ENCODE assay signal across 19 cellular contexts in genomic region chr3:115823083-115823482, GRCh38.
"Had no signal": no experiment of that assay in that cellular context is flagged by ENCODE, and none has a peak within 500 bp of the region (broad histone marks: within the 10 kb centered on the region; RNA-seq: fewer than 3 reads in every experiment).

No MANE protein-coding gene starts in this region.

- H3K27ac Mint-ChIP-seq: activated CD4-positive, alpha-beta T cell treated with anti-CD3 and anti-CD28 coated beads, Interleukin-2, amount 10 ng/mL, durations not matched to agents 7 days and 5 days; activated naive CD4-positive, alpha-beta T cell treated with anti-CD3 and anti-CD28 coated beads, Interleukin-2, amount 50 U/mL, for 24 hours; activated T-helper 2 cell treated with anti-CD3 and anti-CD28 coated beads, Interferon-gamma antibody, Interleukin-2, Interleukin-4, amounts not matched to agents 10 μg/mL and 5 μg/mL and 100 μg/mL, durations not matched to agents 14 hours and 24 hours and 36 hours had no signal

- H3K27me3 ChIP-seq: body of pancreas, colonic mucosa, esophagus squamous epithelium, stomach, testis, upper lobe of left lung had no signal

- H3K4me1 ChIP-seq: body of pancreas, colonic mucosa, stomach, testis had no signal

- H3K36me3 Mint-ChIP-seq: activated naive CD4-positive, alpha-beta T cell treated with anti-CD3 and anti-CD28 coated beads, Interleukin-2, amount 50 U/mL, for 24 hours had no signal

- H3K9me3 Mint-ChIP-seq: activated CD4-positive, alpha-beta T cell treated with anti-CD3 and anti-CD28 coated beads, Interleukin-2, amount 10 ng/mL, durations not matched to agents 7 days and 5 days; activated naive CD4-positive, alpha-beta T cell treated with anti-CD3 and anti-CD28 coated beads, Interleukin-2, amount 50 U/mL, for 24 hours; activated T-helper 2 cell treated with anti-CD3 and anti-CD28 coated beads, Interferon-gamma antibody, Interleukin-2, Interleukin-4, amounts not matched to agents 10 μg/mL and 5 μg/mL and 100 μg/mL, durations not matched to agents 14 hours and 24 hours and 36 hours; nephron progenitor cell had no signal

- H3K4me3 Mint-ChIP-seq: activated CD4-positive, alpha-beta T cell treated with anti-CD3 and anti-CD28 coated beads, Interleukin-2, amount 10 ng/mL, durations not matched to agents 7 days and 5 days; activated naive CD4-positive, alpha-beta T cell treated with anti-CD3 and anti-CD28 coated beads, Interleukin-2, amount 50 U/mL, for 24 hours; nephron progenitor cell had no signal

- H3K4me3 ChIP-seq: body of pancreas, colonic mucosa, esophagus squamous epithelium, stomach, testis, upper lobe of left lung had no signal

- H3K36me3 ChIP-seq: colonic mucosa, esophagus squamous epithelium, stomach, upper lobe of left lung had no signal

- H3K9me3 ChIP-seq: body of pancreas, colonic mucosa, esophagus squamous epithelium, stomach, testis, upper lobe of left lung had no signal

- H3K4me1 Mint-ChIP-seq: activated CD4-positive, alpha-beta T cell treated with anti-CD3 and anti-CD28 coated beads, Interleukin-2, amount 10 ng/mL, durations not matched to agents 7 days and 5 days; activated naive CD4-positive, alpha-beta T cell treated with anti-CD3 and anti-CD28 coated beads, Interleukin-2, amount 50 U/mL, for 24 hours had no signal

- H3K27ac ChIP-seq: body of pancreas, colonic mucosa, esophagus squamous epithelium, stomach, testis, upper lobe of left lung had no signal

- ATAC-seq: body of pancreas, right cardiac atrium had no signal

- DNase-seq: activated CD4-positive, alpha-beta T cell treated with anti-CD3 and anti-CD28 coated beads, Interleukin-2, amount 10 ng/mL, durations not matched to agents 7 days and 5 days; amygdala; body of pancreas; central memory CD4-positive, alpha-beta T cell; colonic mucosa; esophagus squamous epithelium; hypothalamus; kidney glomerular epithelial cell; nephron progenitor cell; occipital lobe; right cardiac atrium; small intestine; stimulated activated CD4-positive, alpha-beta T cell treated with anti-CD3 and anti-CD28 coated beads, Interleukin-4, amount 100 ng/mL, for 24 hours; stomach; testis; upper lobe of left lung had no signal

- FAIRE-seq: endometrium, small intestine had no signal
